Comparison of ENCODE assay signal across 1 cellular context in genomic region chr4:91734682-91735081, GRCh38.
TF ChIP-seq lines count a peak whose summit lies in the region.

No MANE protein-coding gene starts in this region.

TF ChIP-seq in HepG2, 621 proteins besides CTCF, POLR2A, EP300 and RAD21 (continued from another document):
- TF ChIP-seq, protein P1, sequence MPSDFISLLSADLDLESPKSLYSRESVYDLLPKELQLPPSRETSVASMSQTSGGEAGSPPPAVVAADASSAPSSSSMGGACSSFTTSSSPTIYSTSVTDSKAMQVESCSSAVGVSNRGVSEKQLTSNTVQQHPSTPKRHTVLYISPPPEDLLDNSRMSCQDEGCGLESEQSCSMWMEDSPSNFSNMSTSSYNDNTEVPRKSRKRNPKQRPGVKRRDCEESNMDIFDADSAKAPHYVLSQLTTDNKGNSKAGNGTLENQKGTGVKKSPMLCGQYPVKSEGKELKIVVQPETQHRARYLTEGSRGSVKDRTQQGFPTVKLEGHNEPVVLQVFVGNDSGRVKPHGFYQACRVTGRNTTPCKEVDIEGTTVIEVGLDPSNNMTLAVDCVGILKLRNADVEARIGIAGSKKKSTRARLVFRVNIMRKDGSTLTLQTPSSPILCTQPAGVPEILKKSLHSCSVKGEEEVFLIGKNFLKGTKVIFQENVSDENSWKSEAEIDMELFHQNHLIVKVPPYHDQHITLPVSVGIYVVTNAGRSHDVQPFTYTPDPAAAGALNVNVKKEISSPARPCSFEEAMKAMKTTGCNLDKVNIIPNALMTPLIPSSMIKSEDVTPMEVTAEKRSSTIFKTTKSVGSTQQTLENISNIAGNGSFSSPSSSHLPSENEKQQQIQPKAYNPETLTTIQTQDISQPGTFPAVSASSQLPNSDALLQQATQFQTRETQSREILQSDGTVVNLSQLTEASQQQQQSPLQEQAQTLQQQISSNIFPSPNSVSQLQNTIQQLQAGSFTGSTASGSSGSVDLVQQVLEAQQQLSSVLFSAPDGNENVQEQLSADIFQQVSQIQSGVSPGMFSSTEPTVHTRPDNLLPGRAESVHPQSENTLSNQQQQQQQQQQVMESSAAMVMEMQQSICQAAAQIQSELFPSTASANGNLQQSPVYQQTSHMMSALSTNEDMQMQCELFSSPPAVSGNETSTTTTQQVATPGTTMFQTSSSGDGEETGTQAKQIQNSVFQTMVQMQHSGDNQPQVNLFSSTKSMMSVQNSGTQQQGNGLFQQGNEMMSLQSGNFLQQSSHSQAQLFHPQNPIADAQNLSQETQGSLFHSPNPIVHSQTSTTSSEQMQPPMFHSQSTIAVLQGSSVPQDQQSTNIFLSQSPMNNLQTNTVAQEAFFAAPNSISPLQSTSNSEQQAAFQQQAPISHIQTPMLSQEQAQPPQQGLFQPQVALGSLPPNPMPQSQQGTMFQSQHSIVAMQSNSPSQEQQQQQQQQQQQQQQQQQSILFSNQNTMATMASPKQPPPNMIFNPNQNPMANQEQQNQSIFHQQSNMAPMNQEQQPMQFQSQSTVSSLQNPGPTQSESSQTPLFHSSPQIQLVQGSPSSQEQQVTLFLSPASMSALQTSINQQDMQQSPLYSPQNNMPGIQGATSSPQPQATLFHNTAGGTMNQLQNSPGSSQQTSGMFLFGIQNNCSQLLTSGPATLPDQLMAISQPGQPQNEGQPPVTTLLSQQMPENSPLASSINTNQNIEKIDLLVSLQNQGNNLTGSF (CRISPR knock-in tag; IDR thresholded peaks at IDR 0.05), result no peak
- no peak for TF ChIP-seq NFKBIZ (CRISPR knock-in tag; IDR thresholded peaks at IDR 0.05)
- TF ChIP-seq MED13 (CRISPR knock-in tag; IDR thresholded peaks at IDR 0.05), result no peak
- no peak for TF ChIP-seq ZNF292 (CRISPR knock-in tag; IDR thresholded peaks at IDR 0.05; ENCODE audit: borderline replicate concordance, low read depth)
